7 cellular contexts compared by ENCODE assay signal in the genomic region with DNA sequence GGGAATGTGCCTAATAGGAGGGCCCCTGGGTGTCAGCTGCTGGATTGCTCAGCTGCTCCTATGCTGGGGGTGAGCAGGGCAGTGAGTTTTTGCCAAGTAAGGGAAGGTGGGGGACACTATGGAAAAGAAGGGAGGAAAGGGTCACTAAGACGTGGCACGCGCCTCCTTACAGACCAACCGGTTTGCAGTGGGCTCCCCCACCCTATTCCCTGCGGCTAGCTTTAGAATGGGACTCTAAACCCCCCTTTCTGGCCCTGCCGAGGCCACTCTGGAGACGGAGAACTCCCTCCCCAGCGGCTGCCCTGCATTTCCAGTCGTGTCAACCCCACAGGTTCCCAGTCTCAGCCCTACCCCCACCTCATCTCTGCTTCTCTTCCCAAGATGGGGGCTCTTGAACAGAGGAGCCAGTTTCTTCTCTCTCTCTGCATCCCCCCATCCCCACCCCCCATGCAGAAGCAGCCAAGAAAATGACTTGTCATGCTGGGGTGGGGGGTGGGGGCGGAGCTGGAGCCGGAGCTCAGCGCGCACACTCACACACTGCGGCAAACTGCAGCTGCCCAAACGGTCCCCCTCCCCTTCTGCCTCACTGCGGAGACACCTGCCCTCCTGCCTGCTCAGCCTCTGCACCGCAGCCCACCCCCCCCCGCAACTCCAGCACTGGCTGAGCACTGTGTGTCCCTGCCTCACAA. TPM values are rescaled to one million over a fixed set of nuclear protein-coding genes. Genes with fewer than 3 reads are reported as not detected.
DNase-seq lines count a peak whose midpoint lies in the region; ATAC-seq and TF ChIP-seq lines count a peak whose summit lies in the region.

No MANE protein-coding gene starts in this region.

- peak overlapping the region; percentile 47 for H3K4me2 ChIP-seq in mammary epithelial cell (ENCODE audit: insufficient read depth, low read depth, low read length)
- H3K4me2 ChIP-seq in smooth muscle cell, result peak overlapping the region; percentile 99

- DNase-seq in GM13977 (ENCODE audit: low spot score) (peak; percentile 23), NCI-H345 treated with DMSO at 0.1 percent for 48 hours (lab: John Stamatoyannopoulos, UW; ENCODE audit: unreplicated experiment) (peak; percentile 34), mammary epithelial cell (no peak), iris pigment epithelial cell (ENCODE audit: low read depth) (peak; percentile 58), smooth muscle cell (lab: John Stamatoyannopoulos, UW; ENCODE audit: unreplicated experiment) (peak; percentile 15)

- dilution Hi-C loops in mammary epithelial cell (cut with HindIII; ENCODE audit: low sequenced_read_pairs), result no loop called here

- no TSS peak for BruUV-seq in mammary epithelial cell (replicated peaks; lab: Mats Ljungman, UMichigan)

- H3K4me3 ChIP-seq in mammary epithelial cell (replicated peaks in 1 of 3; ENCODE audit: insufficient read depth in 1 of 3, low read depth in 2 of 3, low read length in 3 of 3) (peak overlapping the region in 2 of 3 experiments; percentile 19 to 43), smooth muscle cell (peak overlapping the region; percentile 82)

- CTCF ChIA-PET in mammary epithelial cell (lab: Charles Lee; ENCODE audit: low non-redundant PET), result no interaction called here

- no peaks in the 10 kb centered on the region for H3K79me2 ChIP-seq in mammary epithelial cell (ENCODE audit: insufficient read depth, low read length)
- peaks cover 12% of the 10 kb centered on the region for H3K79me2 ChIP-seq in smooth muscle cell (ENCODE audit: low read depth)

- H3K27me3 ChIP-seq in mammary epithelial cell (ENCODE audit: insufficient read depth, low read length) (peaks cover 2% of the 10 kb centered on the region), smooth muscle cell (ENCODE audit: low read depth) (no peaks in the 10 kb centered on the region)

- intact Hi-C loops in mammary epithelial cell (cut with micrococcal nuclease), result no loop called here

- no peaks in the 10 kb centered on the region for H3K36me3 ChIP-seq in mammary epithelial cell (ENCODE audit: insufficient read depth, low read length)
- H3K36me3 ChIP-seq in smooth muscle cell (ENCODE audit: low read depth), result peaks cover 5% of the 10 kb centered on the region

- H4K20me1 ChIP-seq in mammary epithelial cell (ENCODE audit: insufficient read depth, low read length) (no peaks in the 10 kb centered on the region), smooth muscle cell (ENCODE audit: low read depth) (peaks cover 23% of the 10 kb centered on the region)

- H3K27ac ChIP-seq in mammary epithelial cell (ENCODE audit: insufficient read depth, low read depth, low read length) (no peak overlapping the region), smooth muscle cell (ENCODE audit: low read depth) (peak overlapping the region; percentile 48)

- TF ChIP-seq CTCF in GM13977 (IDR thresholded peaks at IDR 0.05; ENCODE audit: extremely low read depth, insufficient read depth, missing control alignments) (no peak), mammary epithelial cell (conservative IDR thresholded peaks at IDR 0.05 in 1 of 2, IDR thresholded peaks at IDR 0.05 in 1 of 2; ENCODE audit: extremely low read depth in 1 of 2, insufficient read depth in 1 of 2, low read depth in 1 of 2, low read length in 2 of 2) (no peak), smooth muscle cell (IDR thresholded peaks at IDR 0.05; ENCODE audit: borderline replicate concordance, insufficient read depth, poor library complexity, severe bottlenecking) (no peak)

- WGBS in mammary epithelial cell (ENCODE audit: low coverage, missing lambda C conversion rate), result 16% methylated on average over 7 of the region's 18 CpGs
- WGBS in smooth muscle cell (ENCODE audit: low lambda C conversion rate), result 2% methylated on average over 17 of the region's 18 CpGs

- H3K9ac ChIP-seq in mammary epithelial cell (ENCODE audit: insufficient read depth, low read length) (no peak overlapping the region), smooth muscle cell (ENCODE audit: low read depth) (peak overlapping the region; percentile 38)

- in situ Hi-C loops in GM13977 (cut with MboI; ENCODE audit: low pct_unique_long_range_greater_than_20kb, low sequenced_read_pairs, unreplicated experiment) (no loop called here), mammary epithelial cell (cut with MboI; ENCODE audit: low sequenced_read_pairs in 2 of 2) (no loop called here)

- H3K4me1 ChIP-seq in mammary epithelial cell (ENCODE audit: insufficient read depth, low read length) (peaks cover 18% of the 10 kb centered on the region), smooth muscle cell (ENCODE audit: low read depth) (peaks cover 42% of the 10 kb centered on the region)

- H3K9me3 ChIP-seq in mammary epithelial cell (replicated peaks; ENCODE audit: insufficient read depth, low read length) (no peaks in the 10 kb centered on the region), smooth muscle cell (replicated peaks; ENCODE audit: low read depth) (no peaks in the 10 kb centered on the region)

- peaks cover 13% of the 10 kb centered on the region for H3F3A ChIP-seq in smooth muscle cell (ENCODE audit: low read depth)

- H2AFZ ChIP-seq in mammary epithelial cell (ENCODE audit: low read depth, low read length) (peak overlapping the region; percentile 36), smooth muscle cell (ENCODE audit: low read depth) (peak overlapping the region; percentile 70)

- ATAC-seq in GM21515 (IDR thresholded peaks at IDR 0.05; ENCODE audit: unreplicated experiment), result no peak
- ATAC-seq in HG02759 (IDR thresholded peaks at IDR 0.05; ENCODE audit: unreplicated experiment), result no peak

RNA-seq across cellular contexts. Expression of gene MAP1A, which starts 0.8 kb away (rescaled TPM):
- total RNA-seq in mammary epithelial cell (10 to 100 TPM in 1 of 2 donors, under 1 TPM in 1; 0.52 to 12.2 TPM), smooth muscle cell (25.9 and 27.1 TPM in 2 replicates)
- polyA plus RNA-seq in mammary epithelial cell (1.1 TPM), smooth muscle cell (14.6 and 15.7 TPM in 2 replicates)
- 3.8 TPM for polyA minus RNA-seq in mammary epithelial cell

RNA-seq across cellular contexts. Expression of gene TP53BP1, which starts 25.3 kb away (rescaled TPM):
- 10 to 100 TPM; 41.7 to 68.7 TPM for total RNA-seq in mammary epithelial cell
- polyA plus RNA-seq in mammary epithelial cell, result 23.6 TPM
- 44.6 TPM for polyA minus RNA-seq in mammary epithelial cell
- total RNA-seq in smooth muscle cell, result 41.5 and 52.0 TPM in 2 replicates
- 19.9 and 24.1 TPM in 2 replicates for polyA plus RNA-seq in smooth muscle cell
